ENCODE assay signal across 27 cellular contexts in genomic region chr20:34574861-34575260, GRCh38.
"Had no signal": no experiment of that assay in that cellular context is flagged by ENCODE, and none has a peak within 500 bp of the region (broad histone marks: within the 10 kb centered on the region; RNA-seq: fewer than 3 reads in every experiment).

No MANE protein-coding gene starts in this region.

- ATAC-seq: activated CD4-positive, alpha-beta T cell treated with anti-CD3 and anti-CD28 coated beads for 36 hours; activated CD8-positive, alpha-beta T cell treated with anti-CD3 and anti-CD28 coated beads, Interleukin-2, amount 10 ng/mL, durations not matched to agents 7 days and 5 days; activated naive CD4-positive, alpha-beta T cell treated with anti-CD3 and anti-CD28 coated beads, Interleukin-2, amount 50 U/mL, for 72 hours; activated T-cell treated with anti-CD3 and anti-CD28 coated beads, Interleukin-2, amount 50 U/mL, for 4 hours; activated T-helper 17 cell treated with anti-CD3 and anti-CD28 coated beads, Interleukin-2, amount 50 U/mL, for 72 hours; effector memory CD8-positive, alpha-beta T cell; gastroesophageal sphincter had no signal

- H3K27me3 Mint-ChIP-seq: activated CD4-positive, alpha-beta memory T cell treated with anti-CD3 and anti-CD28 coated beads for 36 hours; activated CD4-positive, alpha-beta T cell treated with anti-CD3 and anti-CD28 coated beads for 36 hours; activated CD4-positive, alpha-beta T cell treated with anti-CD3 and anti-CD28 coated beads, Interleukin-2, amount 10 ng/mL, durations not matched to agents 24 days and 14 days; activated naive CD4-positive, alpha-beta T cell treated with anti-CD3 and anti-CD28 coated beads, Interleukin-2, amount 10 ng/mL, durations not matched to agents 7 days and 5 days; activated naive CD8-positive, alpha-beta T cell treated with anti-CD3 and anti-CD28 coated beads, Interleukin-2, amount 10 ng/mL, durations not matched to agents 7 days and 5 days; activated T-helper 17 cell treated with anti-CD3 and anti-CD28 coated beads, Interleukin-2, amount 50 U/mL, for 72 hours; brain; central memory CD8-positive, alpha-beta T cell; effector memory CD8-positive, alpha-beta T cell had no signal

- H3K27ac Mint-ChIP-seq: activated CD4-positive, alpha-beta memory T cell treated with anti-CD3 and anti-CD28 coated beads for 36 hours; activated CD4-positive, alpha-beta T cell treated with anti-CD3 and anti-CD28 coated beads for 36 hours; activated CD8-positive, alpha-beta T cell treated with anti-CD3 and anti-CD28 coated beads, Interleukin-2, amount 10 ng/mL, durations not matched to agents 7 days and 5 days; activated naive CD4-positive, alpha-beta T cell treated with anti-CD3 and anti-CD28 coated beads, Interleukin-2, amount 10 ng/mL, durations not matched to agents 7 days and 5 days; activated naive CD8-positive, alpha-beta T cell treated with anti-CD3 and anti-CD28 coated beads, Interleukin-2, amount 10 ng/mL, durations not matched to agents 7 days and 5 days; activated T-helper 17 cell treated with anti-CD3 and anti-CD28 coated beads, Interleukin-2, amount 50 U/mL, for 72 hours had no signal

- H3K4me3 Mint-ChIP-seq: activated CD4-positive, alpha-beta memory T cell treated with anti-CD3 and anti-CD28 coated beads for 36 hours; activated CD4-positive, alpha-beta T cell treated with anti-CD3 and anti-CD28 coated beads for 36 hours; activated CD4-positive, alpha-beta T cell treated with anti-CD3 and anti-CD28 coated beads, Interleukin-2, amount 10 ng/mL, durations not matched to agents 24 days and 14 days; activated CD8-positive, alpha-beta T cell treated with anti-CD3 and anti-CD28 coated beads, Interleukin-2, amount 10 ng/mL, durations not matched to agents 7 days and 5 days; activated naive CD4-positive, alpha-beta T cell treated with anti-CD3 and anti-CD28 coated beads, Interleukin-2, amount 10 ng/mL, durations not matched to agents 7 days and 5 days; activated naive CD8-positive, alpha-beta T cell treated with anti-CD3 and anti-CD28 coated beads, Interleukin-2, amount 10 ng/mL, durations not matched to agents 7 days and 5 days; activated T-cell treated with anti-CD3 and anti-CD28 coated beads, Interleukin-2, amount 50 U/mL, for 4 hours; activated T-helper 17 cell treated with anti-CD3 and anti-CD28 coated beads, Interleukin-2, amount 50 U/mL, for 72 hours; brain; central memory CD8-positive, alpha-beta T cell; effector memory CD8-positive, alpha-beta T cell had no signal

- H3K36me3 ChIP-seq: breast epithelium had no signal

- H3K4me1 Mint-ChIP-seq: brain had no signal

- FAIRE-seq: endometrium, endothelial cell of umbilical vein had no signal

- DNase-seq: activated CD4-positive, alpha-beta memory T cell treated with anti-CD3 and anti-CD28 coated beads for 36 hours; activated CD4-positive, alpha-beta T cell treated with anti-CD3 and anti-CD28 coated beads for 36 hours; activated CD4-positive, alpha-beta T cell treated with anti-CD3 and anti-CD28 coated beads, Interleukin-2, amount 10 ng/mL, durations not matched to agents 24 days and 14 days; activated CD4-positive, CD25-positive, alpha-beta regulatory T cell; activated CD4-positive, CD25-positive, alpha-beta regulatory T cell treated with anti-CD3 and anti-CD28 coated beads, Interleukin-2, amount 50 U/mL, for 72 hours; activated CD8-positive, alpha-beta T cell treated with anti-CD3 and anti-CD28 coated beads, Interleukin-2, amount 10 ng/mL, durations not matched to agents 7 days and 5 days; activated gamma-delta T cell; activated naive CD4-positive, alpha-beta T cell; activated naive CD4-positive, alpha-beta T cell treated with anti-CD3 and anti-CD28 coated beads, Interleukin-2, amount 10 ng/mL, durations not matched to agents 7 days and 5 days; activated naive CD8-positive, alpha-beta T cell treated with anti-CD3 and anti-CD28 coated beads, Interleukin-2, amount 10 ng/mL, durations not matched to agents 7 days and 5 days; activated T-cell treated with anti-CD3 and anti-CD28 coated beads, Interleukin-2, amount 50 U/mL, for 4 hours; cortex of kidney; dermis blood vessel endothelial cell; effector CD4-positive, alpha-beta T cell; effector memory CD8-positive, alpha-beta T cell; esophagus squamous epithelium; foreskin melanocyte; T-helper 2 cell had no signal

- H3K27me3 ChIP-seq: ascending aorta, breast epithelium, esophagus squamous epithelium, gastroesophageal sphincter had no signal

- H3K4me3 ChIP-seq: ascending aorta, breast epithelium, esophagus squamous epithelium, gastroesophageal sphincter had no signal

- H3K9me3 Mint-ChIP-seq: activated CD4-positive, alpha-beta memory T cell treated with anti-CD3 and anti-CD28 coated beads for 36 hours; activated CD4-positive, alpha-beta T cell treated with anti-CD3 and anti-CD28 coated beads, Interleukin-2, amount 10 ng/mL, durations not matched to agents 24 days and 14 days; activated naive CD4-positive, alpha-beta T cell treated with anti-CD3 and anti-CD28 coated beads, Interleukin-2, amount 10 ng/mL, durations not matched to agents 7 days and 5 days; activated naive CD4-positive, alpha-beta T cell treated with anti-CD3 and anti-CD28 coated beads, Interleukin-2, amount 50 U/mL, for 72 hours; activated naive CD8-positive, alpha-beta T cell treated with anti-CD3 and anti-CD28 coated beads, Interleukin-2, amount 10 ng/mL, durations not matched to agents 7 days and 5 days; activated T-cell treated with anti-CD3 and anti-CD28 coated beads, Interleukin-2, amount 50 U/mL, for 4 hours; activated T-helper 17 cell treated with anti-CD3 and anti-CD28 coated beads, Interleukin-2, amount 50 U/mL, for 72 hours; brain; central memory CD8-positive, alpha-beta T cell; effector memory CD8-positive, alpha-beta T cell had no signal
